31 cellular contexts compared by ENCODE assay signal in the genomic region with DNA sequence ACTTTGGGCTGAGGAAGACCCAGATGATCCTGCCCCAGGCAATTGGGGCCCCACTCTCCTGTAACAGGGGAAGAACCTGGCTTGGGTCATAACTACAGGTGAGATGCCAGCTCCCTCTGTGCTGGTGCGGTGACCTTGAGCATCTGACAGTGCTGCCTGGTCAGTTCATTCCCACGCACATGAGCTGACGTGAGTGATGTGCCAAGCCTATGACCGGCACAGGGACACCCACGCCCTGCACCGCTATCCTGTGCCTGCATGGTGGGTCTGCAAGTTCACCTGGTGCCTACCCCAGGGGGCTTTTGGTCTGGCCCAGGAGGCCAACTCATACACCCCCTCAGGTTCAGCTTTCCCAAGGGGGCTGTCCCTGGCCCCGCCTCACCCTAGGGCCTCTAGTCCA.
"Had no signal": no experiment of that assay in that cellular context is flagged by ENCODE, and none has a peak within 500 bp of the region (broad histone marks: within the 10 kb centered on the region; RNA-seq: fewer than 3 reads in every experiment).

No MANE protein-coding gene starts in this region.

- H3K27ac ChIP-seq: brain microvascular endothelial cell, esophagus muscularis mucosa, foreskin keratinocyte, gastrocnemius medialis, WERI-Rb-1 had no signal

- ATAC-seq: activated CD4-positive, CD25-positive, alpha-beta regulatory T cell treated with anti-CD3 and anti-CD28 coated beads, Interleukin-2, amount 50 U/mL, for 24 hours; activated CD8-positive, alpha-beta memory T cell treated with anti-CD3 and anti-CD28 coated beads, Interleukin-2, amount 10 ng/mL, durations not matched to agents 7 days and 5 days; activated CD8-positive, alpha-beta T cell treated with anti-CD3 and anti-CD28 coated beads for 36 hours; effector memory CD8-positive, alpha-beta T cell; gastrocnemius medialis; T-helper 17 cell had no signal

- DNase-seq: activated B cell treated with CpG ODN at 0.5 μM for 24 hours; activated CD4-positive, alpha-beta T cell treated with anti-CD3 and anti-CD28 coated beads for 48 hours; activated CD4-positive, alpha-beta T cell treated with anti-CD3 and anti-CD28 coated beads, Interleukin-2, amount 50 U/mL, for 1 hour; activated CD4-positive, alpha-beta T cell treated with anti-CD3 and anti-CD28 coated beads, Interleukin-2, amount 50 U/mL, for 48 hours; activated CD8-positive, alpha-beta memory T cell treated with anti-CD3 and anti-CD28 coated beads, Interleukin-2, amount 10 ng/mL, durations not matched to agents 7 days and 5 days; activated CD8-positive, alpha-beta memory T cell treated with anti-CD3 and anti-CD28 coated beads, Interleukin-2, amount 50 U/mL, for 4 hours; activated CD8-positive, alpha-beta T cell treated with anti-CD3 and anti-CD28 coated beads for 36 hours; activated gamma-delta T cell treated with Interleukin-2 at 50 U/mL for 16 hours; activated naive CD4-positive, alpha-beta T cell treated with anti-CD3 and anti-CD28 coated beads, Interleukin-2, amount 50 U/mL, for 16 hours; activated naive CD4-positive, alpha-beta T cell treated with Interleukin-2 at 50 U/mL for 16 hours; activated T-cell treated with anti-CD3 and anti-CD28 coated beads, Interleukin-2, amount 50 U/mL, for 1 hour; activated T-cell treated with anti-CD3 and anti-CD28 coated beads, Interleukin-2, amount 50 U/mL, for 48 hours; amniotic stem cell; anterior cingulate cortex; brain microvascular endothelial cell; cortex of kidney; dermis blood vessel endothelial cell; effector CD4-positive, alpha-beta T cell; effector memory CD8-positive, alpha-beta T cell; erythroblast; foreskin keratinocyte; gastrocnemius medialis; glutamatergic neuron; T-helper 1 cell; T-helper 17 cell; T1000; WERI-Rb-1 had no signal

- H3K27me3 ChIP-seq: brain microvascular endothelial cell, esophagus muscularis mucosa, foreskin keratinocyte, gastrocnemius medialis had no signal

- H3K4me1 ChIP-seq: esophagus muscularis mucosa, gastrocnemius medialis had no signal

- H3K4me3 ChIP-seq: esophagus muscularis mucosa, gastrocnemius medialis had no signal

- FAIRE-seq: astrocyte, colon had no signal

- H3K36me3 ChIP-seq: brain microvascular endothelial cell, esophagus muscularis mucosa, gastrocnemius medialis had no signal
